Comparison of ENCODE assay signal across 17 cellular contexts in the genomic region with DNA sequence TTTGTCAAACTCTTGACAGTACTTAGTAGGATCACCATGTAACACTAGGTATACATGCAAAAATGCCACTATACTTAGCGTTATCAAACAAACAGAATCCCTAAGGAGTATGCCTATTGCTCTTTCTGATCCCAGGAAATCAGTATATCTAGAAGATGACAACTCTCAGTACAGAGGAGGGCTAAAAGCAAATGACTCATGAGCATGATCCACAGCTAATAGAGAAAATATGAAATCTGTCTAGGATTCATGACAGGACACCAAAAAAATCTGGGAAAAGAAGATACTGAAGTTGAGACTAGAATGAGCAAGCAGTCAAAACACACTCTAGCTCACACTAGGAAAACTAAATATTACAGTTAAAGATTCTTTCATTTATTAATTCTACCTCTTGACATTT.
DNase-seq lines count a peak whose midpoint lies in the region; ATAC-seq and TF ChIP-seq lines count a peak whose summit lies in the region.
"Had no signal": no experiment of that assay in that cellular context is flagged by ENCODE, and none has a peak within 500 bp of the region (broad histone marks: within the 10 kb centered on the region; RNA-seq: fewer than 3 reads in every experiment).

No MANE protein-coding gene starts in this region.

- H3K4me1 Mint-ChIP-seq in activated naive CD4-positive, alpha-beta T cell treated with anti-CD3 and anti-CD28 coated beads, Interleukin-2, amount 10 ng/mL, durations not matched to agents 7 days and 5 days: peaks cover 78% of the 10 kb centered on the region
- peaks cover 74% of the 10 kb centered on the region for H3K4me1 Mint-ChIP-seq in activated CD4-positive, alpha-beta memory T cell treated with anti-CD3 and anti-CD28 coated beads for 36 hours (ENCODE audit: low read depth)
- H3K4me1 Mint-ChIP-seq in stimulated activated effector memory CD8-positive, alpha-beta T cell treated with anti-CD3 and anti-CD28 coated beads, Interleukin-12 subunit alpha, Interleukin-12 subunit beta, amount 100 ng/mL, for 72 hours: peaks cover 60% of the 10 kb centered on the region

- CTCF ChIA-PET in activated naive CD4-positive, alpha-beta T cell treated with anti-CD3 and anti-CD28 coated beads, Interleukin-2, amount 10 ng/mL, durations not matched to agents 7 days and 5 days (lab: Charles Lee): no interaction called here
- CTCF ChIA-PET in activated CD4-positive, alpha-beta memory T cell treated with anti-CD3 and anti-CD28 coated beads for 36 hours (lab: Charles Lee): interaction anchor here (1.1 to 2.0 kb wide), 2 partner anchors 13 to 43 kb away, joined by 3 to 8 read pairs; no protein-coding TSS in a partner anchor

- H3K9me3 Mint-ChIP-seq in activated naive CD4-positive, alpha-beta T cell treated with anti-CD3 and anti-CD28 coated beads, Interleukin-2, amount 10 ng/mL, durations not matched to agents 7 days and 5 days: no peaks in the 10 kb centered on the region
- no peaks in the 10 kb centered on the region for H3K9me3 Mint-ChIP-seq in activated CD4-positive, alpha-beta memory T cell treated with anti-CD3 and anti-CD28 coated beads for 36 hours
- H3K9me3 Mint-ChIP-seq in stimulated activated effector memory CD8-positive, alpha-beta T cell treated with anti-CD3 and anti-CD28 coated beads, Interleukin-12 subunit alpha, Interleukin-12 subunit beta, amount 100 ng/mL, for 72 hours: no peaks in the 10 kb centered on the region
- H3K9me3 Mint-ChIP-seq: type B pancreatic cell had no signal

- POLR2A ChIA-PET in activated CD4-positive, alpha-beta memory T cell treated with anti-CD3 and anti-CD28 coated beads for 36 hours (lab: Charles Lee): no interaction called here

- H3K4me3 Mint-ChIP-seq in activated naive CD4-positive, alpha-beta T cell treated with anti-CD3 and anti-CD28 coated beads, Interleukin-2, amount 10 ng/mL, durations not matched to agents 7 days and 5 days: peak overlapping the region; percentile 76
- H3K4me3 Mint-ChIP-seq in activated CD4-positive, alpha-beta memory T cell treated with anti-CD3 and anti-CD28 coated beads for 36 hours: peak overlapping the region; percentile 60
- H3K4me3 Mint-ChIP-seq in stimulated activated effector memory CD8-positive, alpha-beta T cell treated with anti-CD3 and anti-CD28 coated beads, Interleukin-12 subunit alpha, Interleukin-12 subunit beta, amount 100 ng/mL, for 72 hours: peak overlapping the region; percentile 70
- H3K4me3 Mint-ChIP-seq: type B pancreatic cell had no signal

- ATAC-seq in stimulated activated effector memory CD8-positive, alpha-beta T cell treated with anti-CD3 and anti-CD28 coated beads, Interleukin-12 subunit alpha, Interleukin-12 subunit beta, amount 100 ng/mL, for 72 hours: no peak
- ATAC-seq: sciatic nerve had no signal

- peak overlapping the region; percentile 71 for H3K27ac Mint-ChIP-seq in activated naive CD4-positive, alpha-beta T cell treated with anti-CD3 and anti-CD28 coated beads, Interleukin-2, amount 10 ng/mL, durations not matched to agents 7 days and 5 days
- peak overlapping the region; percentile 73 for H3K27ac Mint-ChIP-seq in activated CD4-positive, alpha-beta memory T cell treated with anti-CD3 and anti-CD28 coated beads for 36 hours
- H3K27ac Mint-ChIP-seq in stimulated activated effector memory CD8-positive, alpha-beta T cell treated with anti-CD3 and anti-CD28 coated beads, Interleukin-12 subunit alpha, Interleukin-12 subunit beta, amount 100 ng/mL, for 72 hours: peak overlapping the region; percentile 54
- H3K27ac Mint-ChIP-seq: type B pancreatic cell had no signal

- peaks cover 52% of the 10 kb centered on the region for H3K36me3 Mint-ChIP-seq in activated naive CD4-positive, alpha-beta T cell treated with anti-CD3 and anti-CD28 coated beads, Interleukin-2, amount 10 ng/mL, durations not matched to agents 7 days and 5 days
- peaks cover 20% of the 10 kb centered on the region for H3K36me3 Mint-ChIP-seq in activated CD4-positive, alpha-beta memory T cell treated with anti-CD3 and anti-CD28 coated beads for 36 hours
- peaks cover 65% of the 10 kb centered on the region for H3K36me3 Mint-ChIP-seq in stimulated activated effector memory CD8-positive, alpha-beta T cell treated with anti-CD3 and anti-CD28 coated beads, Interleukin-12 subunit alpha, Interleukin-12 subunit beta, amount 100 ng/mL, for 72 hours

- no peaks in the 10 kb centered on the region for H3K27me3 Mint-ChIP-seq in activated naive CD4-positive, alpha-beta T cell treated with anti-CD3 and anti-CD28 coated beads, Interleukin-2, amount 10 ng/mL, durations not matched to agents 7 days and 5 days
- no peaks in the 10 kb centered on the region for H3K27me3 Mint-ChIP-seq in activated CD4-positive, alpha-beta memory T cell treated with anti-CD3 and anti-CD28 coated beads for 36 hours
- H3K27me3 Mint-ChIP-seq: type B pancreatic cell had no signal

- intact Hi-C loops in activated CD4-positive, alpha-beta memory T cell treated with anti-CD3 and anti-CD28 coated beads for 36 hours (cut with micrococcal nuclease): loop anchor here (1.0 to 10.0 kb wide), 2 partner anchors 269 to 949 kb away; a partner anchor contains a TSS

- no peak for TF ChIP-seq CTCF in GM10266 (IDR thresholded peaks at IDR 0.05; ENCODE audit: control insufficient read depth, insufficient read depth, low read depth, missing control alignments)

- DNase-seq in activated naive CD4-positive, alpha-beta T cell treated with anti-CD3 and anti-CD28 coated beads, Interleukin-2, amount 10 ng/mL, durations not matched to agents 7 days and 5 days: no peak
- DNase-seq in activated naive CD4-positive, alpha-beta T cell treated with anti-CD3 and anti-CD28 coated beads, Interleukin-2, amount 50 U/mL, for 16 hours: no peak
- DNase-seq in activated CD4-positive, alpha-beta memory T cell treated with anti-CD3 and anti-CD28 coated beads for 36 hours: no peak
- DNase-seq in fibroblast of gingiva (ENCODE audit: low read depth): peak; percentile 4
- no peak for DNase-seq in stimulated activated effector memory CD8-positive, alpha-beta T cell treated with anti-CD3 and anti-CD28 coated beads, Interleukin-12 subunit alpha, Interleukin-12 subunit beta, amount 100 ng/mL, for 72 hours (ENCODE audit: low spot score in 2 of 2)
- no peak for DNase-seq in middle frontal gyrus (ENCODE audit: extremely low spot score, low spot score)
- DNase-seq in GM10266 (ENCODE audit: extremely low spot score): no peak
- DNase-seq in stimulated activated CD4-positive, alpha-beta T cell treated with anti-CD3 and anti-CD28 coated beads, Interleukin-4, amount 100 ng/mL, for 1 hour: no peak
- DNase-seq: activated CD4-positive, alpha-beta T cell treated with anti-CD3 and anti-CD28 coated beads for 1 hour; amygdala; BE2C; GF-D8; NCI-H1417; NCI-H748 treated with DMSO at 0.1 percent for 48 hours; SJCRH30 had no signal
